ENCODE assay signal across 8 cellular contexts in genomic region chr12:9364224-9365176, GRCh38.
DNase-seq lines count a peak whose midpoint lies in the region; ATAC-seq and TF ChIP-seq lines count a peak whose summit lies in the region.
"Had no signal": no experiment of that assay in that cellular context is flagged by ENCODE, and none has a peak within 500 bp of the region (broad histone marks: within the 10 kb centered on the region; RNA-seq: fewer than 3 reads in every experiment).

No MANE protein-coding gene starts in this region.

- no peak for TF ChIP-seq CTCF in brain microvascular endothelial cell (IDR thresholded peaks at IDR 0.05; ENCODE audit: low read depth, low read length, missing control alignments)
- TF ChIP-seq CTCF in nephron (IDR thresholded peaks at IDR 0.05; ENCODE audit: unreplicated experiment in 3 of 3): no peak
- no peak for TF ChIP-seq CTCF in PC-9 (conservative IDR thresholded peaks at IDR 0.05)

- POLR2A ChIA-PET in PC-9 (lab: Charles Lee; ENCODE audit: unreplicated experiment): interaction anchor here (0.8 kb wide), 1 partner anchor 162 kb away, joined by 6 read pairs; no protein-coding TSS in a partner anchor

- ATAC-seq in GM18867 (IDR thresholded peaks at IDR 0.05; ENCODE audit: unreplicated experiment) (peak; percentile 87), HG02642 (IDR thresholded peaks at IDR 0.05; ENCODE audit: poor library complexity, unreplicated experiment) (peak; percentile 90)

- no peaks in the 10 kb centered on the region for H3K4me1 ChIP-seq in PC-9 (replicated peaks; ENCODE audit: insufficient read depth)

- intact Hi-C loops in PC-9 (cut with micrococcal nuclease; ENCODE audit: unreplicated experiment): no loop called here

- peak overlapping the region; percentile 21 for H3K27ac ChIP-seq in brain microvascular endothelial cell
- no peak overlapping the region for H3K27ac ChIP-seq in PC-9

- peak overlapping the region; percentile 20 to 37 (median 30) for H3K27ac Mint-ChIP-seq in nephron
- H3K27ac Mint-ChIP-seq: dendritic cell treated with granulocyte-macrophage colony-stimulating factor and Interleukin-4, amounts not matched to agents 40 ng/mL and 50 ng/mL, for 4 days had no signal

- H3F3A ChIP-seq in PC-9 (ENCODE audit: insufficient read depth, low read depth): no peaks in the 10 kb centered on the region

- H3K4me1 Mint-ChIP-seq in nephron: peaks cover 41% of the 10 kb centered on the region

- CTCF ChIA-PET in PC-9 (lab: Charles Lee): no interaction called here

- BruUV-seq in PC-9 (replicated peaks; lab: Mats Ljungman, UMichigan): no TSS peak

- no peaks in the 10 kb centered on the region for H3K79me2 ChIP-seq in PC-9 (ENCODE audit: low read depth)

- H3K4me2 ChIP-seq in PC-9: no peak overlapping the region

- H3K4me3 Mint-ChIP-seq in nephron: no peak overlapping the region
- H3K4me3 Mint-ChIP-seq: dendritic cell treated with granulocyte-macrophage colony-stimulating factor and Interleukin-4, amounts not matched to agents 40 ng/mL and 50 ng/mL, for 4 days had no signal

- no peaks in the 10 kb centered on the region for H3K9me2 ChIP-seq in PC-9 (ENCODE audit: insufficient read depth)

- H3K36me3 ChIP-seq in brain microvascular endothelial cell (replicated peaks): no peaks in the 10 kb centered on the region
- H3K36me3 ChIP-seq in PC-9 (ENCODE audit: low read depth): no peaks in the 10 kb centered on the region

- peak overlapping the region; percentile 20 for H3K4me3 ChIP-seq in brain microvascular endothelial cell (ENCODE audit: low read depth, low read length)
- no peak overlapping the region for H3K4me3 ChIP-seq in PC-9

- no peak overlapping the region for H2AFZ ChIP-seq in PC-9

- in situ Hi-C loops in brain microvascular endothelial cell (cut with HindIII; ENCODE audit: low pct_ligation_motif_present, low sequenced_read_pairs): no loop called here

- no peaks in the 10 kb centered on the region for H3K36me3 Mint-ChIP-seq in nephron (ENCODE audit: low read depth)

- no peaks in the 10 kb centered on the region for H4K20me1 ChIP-seq in PC-9 (ENCODE audit: insufficient read depth)

- no peaks in the 10 kb centered on the region for H3K27me3 ChIP-seq in brain microvascular endothelial cell (replicated peaks)
- peaks cover 24% of the 10 kb centered on the region; the same call in 1 of the 2 replicates for H3K27me3 ChIP-seq in PC-9 (ENCODE audit: insufficient read depth, low read depth)

- no peaks in the 10 kb centered on the region for H3K27me3 Mint-ChIP-seq in nephron (ENCODE audit: low read depth)
- H3K27me3 Mint-ChIP-seq: dendritic cell treated with granulocyte-macrophage colony-stimulating factor and Interleukin-4, amounts not matched to agents 40 ng/mL and 50 ng/mL, for 4 days had no signal

- peak; percentile 47 for DNase-seq in NOMO-1 treated with DMSO at 0.1 percent for 48 hours (lab: John Stamatoyannopoulos, UW; ENCODE audit: unreplicated experiment)
- DNase-seq in brain microvascular endothelial cell: peak; percentile 73
- no peak for DNase-seq in PC-9
- DNase-seq in mesenteric fat pad (ENCODE audit: low spot score): no peak

- H3K9me3 Mint-ChIP-seq in nephron: no peaks in the 10 kb centered on the region
- H3K9me3 Mint-ChIP-seq: dendritic cell treated with granulocyte-macrophage colony-stimulating factor and Interleukin-4, amounts not matched to agents 40 ng/mL and 50 ng/mL, for 4 days had no signal

- no peaks in the 10 kb centered on the region for H3K9me3 ChIP-seq in PC-9 (ENCODE audit: insufficient read depth, low read depth)

Comparison
In these comparisons a context has a peak if more than half of its experiments do, and no peak if none do; other contexts are left out.
1. DNase-seq: peak in NOMO-1 treated with DMSO at 0.1 percent for 48 hours (single experiment) and brain microvascular endothelial cell (single experiment); none in PC-9 (0 of 2) and mesenteric fat pad (single experiment).